In genomic region chr16:58490100-58490499, GRCh38 we compare ENCODE assay signal across 26 cellular contexts.
"Had no signal": no experiment of that assay in that cellular context is flagged by ENCODE, and none has a peak within 500 bp of the region (broad histone marks: within the 10 kb centered on the region; RNA-seq: fewer than 3 reads in every experiment).

No MANE protein-coding gene starts in this region.

- ATAC-seq: foreskin keratinocyte; gastroesophageal sphincter; heart left ventricle; left colon; mucosa of descending colon; natural killer cell treated with Interleukin-12 subunit alpha and Interleukin-12 subunit beta and Interleukin-15 and Interleukin-18, amount 100 ng/mL, for 72 hours; right cardiac atrium; stimulated activated memory B cell treated with anti-CD40 and anti-IgM and Interleukin-4, amounts not matched to agents 10 μg/mL and 1 μg/mL and 100 μg/mL, for 72 hours; stimulated activated naive CD8-positive, alpha-beta T cell treated with anti-CD3 and anti-CD28 coated beads, Interleukin-15, Interleukin-2, amounts not matched to agents 100 U/mL and 50 U/mL, for 24 hours had no signal

- H3K27me3 ChIP-seq: esophagus muscularis mucosa, foreskin keratinocyte, gastroesophageal sphincter, heart left ventricle, hepatocyte, testis had no signal

- H3K79me2 ChIP-seq: hepatocyte, parathyroid adenoma had no signal

- H2AFZ ChIP-seq: hepatocyte, parathyroid adenoma had no signal

- H3K4me3 ChIP-seq: coronary artery, esophagus muscularis mucosa, gastroesophageal sphincter, heart left ventricle, hepatocyte, lung, mucosa of descending colon, prostate gland, sigmoid colon, testis, tibial artery had no signal

- H3K9me3 ChIP-seq: esophagus muscularis mucosa, gastroesophageal sphincter, heart left ventricle, mucosa of descending colon, neutrophil, prostate gland, sigmoid colon, testis, tibial artery had no signal

- H3K27ac ChIP-seq: coronary artery, esophagus muscularis mucosa, foreskin keratinocyte, gastroesophageal sphincter, hepatocyte, neutrophil, parathyroid adenoma, prostate gland, sigmoid colon, tibial artery had no signal

- FAIRE-seq: endothelial cell of umbilical vein, urothelium cell line had no signal

- H3K9ac ChIP-seq: parathyroid adenoma had no signal

- H3K36me3 ChIP-seq: gastroesophageal sphincter, neutrophil, prostate gland, sigmoid colon, tibial artery had no signal

- H3K4me2 ChIP-seq: hepatocyte had no signal

- DNase-seq: dermis blood vessel endothelial cell; effector memory CD4-positive, alpha-beta T cell; foreskin keratinocyte; left colon; mucosa of descending colon; naive B cell; right cardiac atrium; sigmoid colon; stimulated activated CD4-positive, alpha-beta T cell treated with anti-CD3 and anti-CD28 coated beads, Interleukin-4, amount 100 ng/mL, for 4 hours; stimulated activated naive CD8-positive, alpha-beta T cell treated with anti-CD3 and anti-CD28 coated beads, Interleukin-15, Interleukin-2, amounts not matched to agents 100 U/mL and 50 U/mL, for 24 hours; substantia nigra; testis; tibial artery had no signal

- H3K4me1 ChIP-seq: foreskin keratinocyte, prostate gland had no signal
